ENCODE assay signal across 35 cellular contexts in genomic region chr20:37600486-37600885, GRCh38.
"Had no signal": no experiment of that assay in that cellular context is flagged by ENCODE, and none has a peak within 500 bp of the region (broad histone marks: within the 10 kb centered on the region; RNA-seq: fewer than 3 reads in every experiment).

No MANE protein-coding gene starts in this region.

- H3K4me1 ChIP-seq: ascending aorta, colonic mucosa, prostate gland, thyroid gland, upper lobe of right lung had no signal

- DNase-seq: activated CD4-positive, alpha-beta memory T cell treated with anti-CD3 and anti-CD28 coated beads for 36 hours; activated CD4-positive, alpha-beta T cell treated with anti-CD3 and anti-CD28 coated beads, Interleukin-2, amount 10 ng/mL, durations not matched to agents 24 days and 14 days; activated CD8-positive, alpha-beta memory T cell treated with anti-CD3 and anti-CD28 coated beads, Interleukin-2, amount 50 U/mL, for 48 hours; activated gamma-delta T cell; activated naive CD4-positive, alpha-beta T cell treated with anti-CD3 and anti-CD28 coated beads, Interleukin-2, amount 10 ng/mL, durations not matched to agents 7 days and 5 days; activated naive CD8-positive, alpha-beta T cell treated with anti-CD3 and anti-CD28 coated beads, Interleukin-2, amount 10 ng/mL, durations not matched to agents 7 days and 5 days; activated T-cell treated with anti-CD3 and anti-CD28 coated beads, Interleukin-2, amount 50 U/mL, for 24 hours; cerebellar nuclear complex; colonic mucosa; effector CD8-positive, alpha-beta T cell; esophagus squamous epithelium; islet precursor cell; left ventricle myocardium superior; mucosa of descending colon; ovary; retina; sigmoid colon; stimulated activated CD4-positive, alpha-beta T cell treated with anti-CD3 and anti-CD28 coated beads, Interleukin-1b, Interleukin-23, amount 100 ng/mL, for 48 hours; stimulated activated CD4-positive, alpha-beta T cell treated with anti-CD3 and anti-CD28 coated beads, Interleukin-4, amount 100 ng/mL, for 4 hours; stimulated activated CD8-positive, alpha-beta memory T cell treated with anti-CD3 and anti-CD28 coated beads, Interleukin-4, amount 100 ng/mL, for 48 hours; stimulated activated naive B cell treated with anti-CD40 and anti-IgM and Interleukin-4, amounts not matched to agents 10 μg/mL and 1 μg/mL and 100 μg/mL, for 72 hours; stomach; T-helper 9 cell; thyroid gland; upper lobe of right lung had no signal

- FAIRE-seq: endometrium, frontal cortex, TTC549 had no signal

- H3K27ac ChIP-seq: ascending aorta, cardiac muscle cell, colonic mucosa, epithelial cell of prostate, esophagus squamous epithelium, hepatocyte, ovary, prostate gland, sigmoid colon, stomach, thyroid gland, upper lobe of right lung, VCaP had no signal

- ATAC-seq: left ventricle myocardium superior; mucosa of descending colon; stimulated activated naive B cell treated with anti-CD40 and anti-IgM and Interleukin-4, amounts not matched to agents 10 μg/mL and 1 μg/mL and 100 μg/mL, for 72 hours; upper lobe of right lung had no signal

- H3K79me2 ChIP-seq: hepatocyte had no signal

- H2AFZ ChIP-seq: hepatocyte had no signal

- H3K36me3 ChIP-seq: ascending aorta, cardiac muscle cell, colonic mucosa, esophagus squamous epithelium, ovary, prostate gland, sigmoid colon, stomach, thyroid gland, upper lobe of right lung had no signal

- H3K27me3 ChIP-seq: ascending aorta, cardiac muscle cell, colonic mucosa, ovary, thyroid gland had no signal

- H3K4me2 ChIP-seq: hepatocyte, smooth muscle cell had no signal

- H3K9me3 ChIP-seq: ascending aorta, colonic mucosa, esophagus squamous epithelium, mucosa of descending colon, ovary, prostate gland, sigmoid colon, stomach, thyroid gland, upper lobe of right lung had no signal

- H3K4me3 ChIP-seq: ascending aorta, cardiac muscle cell, colonic mucosa, esophagus squamous epithelium, hepatocyte, mucosa of descending colon, ovary, prostate gland, sigmoid colon, smooth muscle cell, stomach, thyroid gland, upper lobe of right lung had no signal
